7 cellular contexts compared by ENCODE assay signal in genomic region chr17:72708682-72709081, GRCh38.
DNase-seq lines count a peak whose midpoint lies in the region; ATAC-seq and TF ChIP-seq lines count a peak whose summit lies in the region.
"Not testable (repeated sequence)": the region's sequence is repeated elsewhere in the genome, so short reads cannot be mapped to it uniquely, and the experiment has no call there.

No MANE protein-coding gene starts in this region.

- H3K27me3 ChIP-seq in Panc1 (ENCODE audit: control insufficient read depth, insufficient read depth, low read length): not testable (repeated sequence)

- not testable (repeated sequence) for H3K36me3 ChIP-seq in Panc1 (ENCODE audit: control insufficient read depth, insufficient read depth, low read length)

- not testable (repeated sequence) for H3K4me1 ChIP-seq in Panc1 (ENCODE audit: control insufficient read depth, insufficient read depth, low read length)

- peaks cover 18% of the 10 kb centered on the region; the same call in 1 of the 2 replicates for H3K9me3 ChIP-seq in Panc1 (ENCODE audit: control insufficient read depth, insufficient read depth, low read depth, low read length)

- H3K27me3 Mint-ChIP-seq in activated CD4-positive, alpha-beta T cell treated with anti-CD3 and anti-CD28 coated beads for 36 hours; activated CD8-positive, alpha-beta T cell treated with anti-CD3 and anti-CD28 coated beads, Interleukin-2, amount 10 ng/mL, durations not matched to agents 7 days and 5 days (ENCODE audit: low read depth); activated T-helper 2 cell treated with anti-CD3 and anti-CD28 coated beads, Interferon-gamma antibody, Interleukin-2, Interleukin-4, amounts not matched to agents 10 μg/mL and 5 μg/mL and 100 μg/mL, durations not matched to agents 14 hours and 24 hours and 36 hours (ENCODE audit: low read depth); activated naive CD8-positive, alpha-beta T cell treated with anti-CD3 and anti-CD28 coated beads, Interleukin-2, amount 10 ng/mL, durations not matched to agents 7 days and 5 days: not testable (repeated sequence)

- in situ Hi-C loops in Panc1 (cut with HindIII; ENCODE audit: low pct_unique_long_range_greater_than_20kb, low sequenced_read_pairs): not testable (repeated sequence)

- H3K4me3 ChIP-seq in Panc1 (ENCODE audit: low read depth in 2 of 2, low read length in 2 of 2): not testable (repeated sequence)

- intact Hi-C loops in Panc1 (cut with micrococcal nuclease; ENCODE audit: unreplicated experiment); activated CD4-positive, alpha-beta T cell treated with anti-CD3 and anti-CD28 coated beads for 36 hours (cut with DNase I, micrococcal nuclease); activated T-helper 2 cell treated with anti-CD3 and anti-CD28 coated beads, Interferon-gamma antibody, Interleukin-2, Interleukin-4, amounts not matched to agents 10 μg/mL and 5 μg/mL and 100 μg/mL, durations not matched to agents 14 hours and 24 hours and 36 hours (cut with micrococcal nuclease): not testable (repeated sequence)

- not testable (repeated sequence) for ATAC-seq in Panc1; activated CD8-positive, alpha-beta T cell treated with anti-CD3 and anti-CD28 coated beads, Interleukin-2, amount 10 ng/mL, durations not matched to agents 7 days and 5 days; activated naive CD8-positive, alpha-beta T cell treated with anti-CD3 and anti-CD28 coated beads, Interleukin-2, amount 10 ng/mL, durations not matched to agents 7 days and 5 days (ENCODE audit: low read depth); stimulated activated effector memory CD8-positive, alpha-beta T cell treated with anti-CD3 and anti-CD28 coated beads, Interleukin-12 subunit alpha, Interleukin-12 subunit beta, amount 100 ng/mL, for 72 hours
- ATAC-seq in activated CD4-positive, alpha-beta T cell treated with anti-CD3 and anti-CD28 coated beads for 36 hours: peak; percentile 58
- ATAC-seq in esophagus mucosa: peak; percentile 31

- peak overlapping the region; percentile 65 for H3K27ac Mint-ChIP-seq in activated CD4-positive, alpha-beta T cell treated with anti-CD3 and anti-CD28 coated beads for 36 hours
- H3K27ac Mint-ChIP-seq in activated CD8-positive, alpha-beta T cell treated with anti-CD3 and anti-CD28 coated beads, Interleukin-2, amount 10 ng/mL, durations not matched to agents 7 days and 5 days: peak overlapping the region; percentile 75
- peak overlapping the region; percentile 64 for H3K27ac Mint-ChIP-seq in activated T-helper 2 cell treated with anti-CD3 and anti-CD28 coated beads, Interferon-gamma antibody, Interleukin-2, Interleukin-4, amounts not matched to agents 10 μg/mL and 5 μg/mL and 100 μg/mL, durations not matched to agents 14 hours and 24 hours and 36 hours
- H3K27ac Mint-ChIP-seq in activated naive CD8-positive, alpha-beta T cell treated with anti-CD3 and anti-CD28 coated beads, Interleukin-2, amount 10 ng/mL, durations not matched to agents 7 days and 5 days: peak overlapping the region; percentile 69
- peak overlapping the region; percentile 2 for H3K27ac Mint-ChIP-seq in stimulated activated effector memory CD8-positive, alpha-beta T cell treated with anti-CD3 and anti-CD28 coated beads, Interleukin-12 subunit alpha, Interleukin-12 subunit beta, amount 100 ng/mL, for 72 hours

- H3K4me1 Mint-ChIP-seq in activated CD4-positive, alpha-beta T cell treated with anti-CD3 and anti-CD28 coated beads for 36 hours: peaks cover 28% of the 10 kb centered on the region
- H3K4me1 Mint-ChIP-seq in activated CD8-positive, alpha-beta T cell treated with anti-CD3 and anti-CD28 coated beads, Interleukin-2, amount 10 ng/mL, durations not matched to agents 7 days and 5 days (ENCODE audit: low read depth): peaks cover 40% of the 10 kb centered on the region
- peaks cover 36% of the 10 kb centered on the region for H3K4me1 Mint-ChIP-seq in activated T-helper 2 cell treated with anti-CD3 and anti-CD28 coated beads, Interferon-gamma antibody, Interleukin-2, Interleukin-4, amounts not matched to agents 10 μg/mL and 5 μg/mL and 100 μg/mL, durations not matched to agents 14 hours and 24 hours and 36 hours (ENCODE audit: low read depth)
- H3K4me1 Mint-ChIP-seq in activated naive CD8-positive, alpha-beta T cell treated with anti-CD3 and anti-CD28 coated beads, Interleukin-2, amount 10 ng/mL, durations not matched to agents 7 days and 5 days: peaks cover 17% of the 10 kb centered on the region
- peaks cover 12% of the 10 kb centered on the region for H3K4me1 Mint-ChIP-seq in stimulated activated effector memory CD8-positive, alpha-beta T cell treated with anti-CD3 and anti-CD28 coated beads, Interleukin-12 subunit alpha, Interleukin-12 subunit beta, amount 100 ng/mL, for 72 hours

- peak overlapping the region; percentile 77; the same call in 1 of the 2 replicates for H3K27ac ChIP-seq in Panc1 (ENCODE audit: low read length)

- H3K36me3 Mint-ChIP-seq in activated CD4-positive, alpha-beta T cell treated with anti-CD3 and anti-CD28 coated beads for 36 hours (ENCODE audit: low read depth): peaks cover 18% of the 10 kb centered on the region
- peaks cover 39% of the 10 kb centered on the region for H3K36me3 Mint-ChIP-seq in activated CD8-positive, alpha-beta T cell treated with anti-CD3 and anti-CD28 coated beads, Interleukin-2, amount 10 ng/mL, durations not matched to agents 7 days and 5 days (ENCODE audit: low read depth)
- H3K36me3 Mint-ChIP-seq in activated T-helper 2 cell treated with anti-CD3 and anti-CD28 coated beads, Interferon-gamma antibody, Interleukin-2, Interleukin-4, amounts not matched to agents 10 μg/mL and 5 μg/mL and 100 μg/mL, durations not matched to agents 14 hours and 24 hours and 36 hours (ENCODE audit: low read depth): peaks cover 41% of the 10 kb centered on the region
- peaks cover 23% of the 10 kb centered on the region for H3K36me3 Mint-ChIP-seq in activated naive CD8-positive, alpha-beta T cell treated with anti-CD3 and anti-CD28 coated beads, Interleukin-2, amount 10 ng/mL, durations not matched to agents 7 days and 5 days
- not testable (repeated sequence) for H3K36me3 Mint-ChIP-seq in stimulated activated effector memory CD8-positive, alpha-beta T cell treated with anti-CD3 and anti-CD28 coated beads, Interleukin-12 subunit alpha, Interleukin-12 subunit beta, amount 100 ng/mL, for 72 hours

- not testable (repeated sequence) for BruUV-seq in Panc1 (replicated peaks; lab: Mats Ljungman, UMichigan)

- not testable (repeated sequence) for H3K4me3 Mint-ChIP-seq in activated CD4-positive, alpha-beta T cell treated with anti-CD3 and anti-CD28 coated beads for 36 hours; activated CD8-positive, alpha-beta T cell treated with anti-CD3 and anti-CD28 coated beads, Interleukin-2, amount 10 ng/mL, durations not matched to agents 7 days and 5 days; activated T-helper 2 cell treated with anti-CD3 and anti-CD28 coated beads, Interferon-gamma antibody, Interleukin-2, Interleukin-4, amounts not matched to agents 10 μg/mL and 5 μg/mL and 100 μg/mL, durations not matched to agents 14 hours and 24 hours and 36 hours (ENCODE audit: low read depth); activated naive CD8-positive, alpha-beta T cell treated with anti-CD3 and anti-CD28 coated beads, Interleukin-2, amount 10 ng/mL, durations not matched to agents 7 days and 5 days; stimulated activated effector memory CD8-positive, alpha-beta T cell treated with anti-CD3 and anti-CD28 coated beads, Interleukin-12 subunit alpha, Interleukin-12 subunit beta, amount 100 ng/mL, for 72 hours

- not testable (repeated sequence) for DNase-seq in Panc1 (ENCODE audit: low read depth, low spot score); activated CD8-positive, alpha-beta T cell treated with anti-CD3 and anti-CD28 coated beads, Interleukin-2, amount 10 ng/mL, durations not matched to agents 7 days and 5 days; activated T-helper 2 cell treated with anti-CD3 and anti-CD28 coated beads, Interferon-gamma antibody, Interleukin-2, Interleukin-4, amounts not matched to agents 10 μg/mL and 5 μg/mL and 100 μg/mL, durations not matched to agents 14 hours and 24 hours and 36 hours (ENCODE audit: low spot score); activated naive CD8-positive, alpha-beta T cell treated with anti-CD3 and anti-CD28 coated beads, Interleukin-2, amount 10 ng/mL, durations not matched to agents 7 days and 5 days; stimulated activated effector memory CD8-positive, alpha-beta T cell treated with anti-CD3 and anti-CD28 coated beads, Interleukin-12 subunit alpha, Interleukin-12 subunit beta, amount 100 ng/mL, for 72 hours (ENCODE audit: low spot score in 2 of 2)
- peak; percentile 9 for DNase-seq in activated CD4-positive, alpha-beta T cell treated with anti-CD3 and anti-CD28 coated beads for 36 hours

- TF ChIP-seq CTCF in Panc1 (IDR thresholded peaks at IDR 0.05): not testable (repeated sequence)

- CTCF ChIA-PET in Panc1 (lab: Charles Lee): not testable (repeated sequence)
- CTCF ChIA-PET in activated CD4-positive, alpha-beta T cell treated with anti-CD3 and anti-CD28 coated beads for 36 hours (lab: Charles Lee): interaction anchor here (0.8 to 0.9 kb wide), 2 partner anchors 18 to 20 kb away, joined by 3 to 6 read pairs; no protein-coding TSS in a partner anchor
- CTCF ChIA-PET in activated CD8-positive, alpha-beta T cell treated with anti-CD3 and anti-CD28 coated beads, Interleukin-2, amount 10 ng/mL, durations not matched to agents 7 days and 5 days (lab: Charles Lee): interaction anchor here (1.2 to 2.1 kb wide), 4 partner anchors 11 to 278 kb away, joined by 3 to 27 read pairs (median 6); no protein-coding TSS in a partner anchor

- POLR2A ChIA-PET in Panc1 (lab: Charles Lee); activated CD4-positive, alpha-beta T cell treated with anti-CD3 and anti-CD28 coated beads for 36 hours (lab: Charles Lee): not testable (repeated sequence)
- POLR2A ChIA-PET in activated CD8-positive, alpha-beta T cell treated with anti-CD3 and anti-CD28 coated beads, Interleukin-2, amount 10 ng/mL, durations not matched to agents 7 days and 5 days (lab: Charles Lee): interaction anchor here (1.9 kb wide), 1 partner anchor 10 kb away, joined by 9 read pairs; no protein-coding TSS in a partner anchor
- POLR2A ChIA-PET in activated naive CD8-positive, alpha-beta T cell treated with anti-CD3 and anti-CD28 coated beads, Interleukin-2, amount 10 ng/mL, durations not matched to agents 7 days and 5 days (lab: Charles Lee): interaction anchor here (2.1 kb wide), 1 partner anchor 11 kb away, joined by 10 read pairs; no protein-coding TSS in a partner anchor

- peaks cover 13% of the 10 kb centered on the region for H3K9me3 Mint-ChIP-seq in activated CD4-positive, alpha-beta T cell treated with anti-CD3 and anti-CD28 coated beads for 36 hours (ENCODE audit: low read depth)
- H3K9me3 Mint-ChIP-seq in activated CD8-positive, alpha-beta T cell treated with anti-CD3 and anti-CD28 coated beads, Interleukin-2, amount 10 ng/mL, durations not matched to agents 7 days and 5 days (ENCODE audit: insufficient read depth): peaks cover 17% of the 10 kb centered on the region
- peaks cover 20% of the 10 kb centered on the region for H3K9me3 Mint-ChIP-seq in activated T-helper 2 cell treated with anti-CD3 and anti-CD28 coated beads, Interferon-gamma antibody, Interleukin-2, Interleukin-4, amounts not matched to agents 10 μg/mL and 5 μg/mL and 100 μg/mL, durations not matched to agents 14 hours and 24 hours and 36 hours
- H3K9me3 Mint-ChIP-seq in activated naive CD8-positive, alpha-beta T cell treated with anti-CD3 and anti-CD28 coated beads, Interleukin-2, amount 10 ng/mL, durations not matched to agents 7 days and 5 days; stimulated activated effector memory CD8-positive, alpha-beta T cell treated with anti-CD3 and anti-CD28 coated beads, Interleukin-12 subunit alpha, Interleukin-12 subunit beta, amount 100 ng/mL, for 72 hours: not testable (repeated sequence)

Comparison
In these comparisons a context has a peak if more than half of its experiments do, and no peak if none do; other contexts are left out.
1. H3K27ac Mint-ChIP-seq: peak in every context shown above with its lines; median percentile 75 in activated CD8-positive, alpha-beta T cell treated with anti-CD3 and anti-CD28 coated beads, Interleukin-2, amount 10 ng/mL, durations not matched to agents 7 days and 5 days; 69 in activated naive CD8-positive, alpha-beta T cell treated with anti-CD3 and anti-CD28 coated beads, Interleukin-2, amount 10 ng/mL, durations not matched to agents 7 days and 5 days; 65 in activated CD4-positive, alpha-beta T cell treated with anti-CD3 and anti-CD28 coated beads for 36 hours; 64 in activated T-helper 2 cell treated with anti-CD3 and anti-CD28 coated beads, Interferon-gamma antibody, Interleukin-2, Interleukin-4, amounts not matched to agents 10 μg/mL and 5 μg/mL and 100 μg/mL, durations not matched to agents 14 hours and 24 hours and 36 hours; 2 in stimulated activated effector memory CD8-positive, alpha-beta T cell treated with anti-CD3 and anti-CD28 coated beads, Interleukin-12 subunit alpha, Interleukin-12 subunit beta, amount 100 ng/mL, for 72 hours.